ENCODE assay signal across 8 cellular contexts in the genomic region with DNA sequence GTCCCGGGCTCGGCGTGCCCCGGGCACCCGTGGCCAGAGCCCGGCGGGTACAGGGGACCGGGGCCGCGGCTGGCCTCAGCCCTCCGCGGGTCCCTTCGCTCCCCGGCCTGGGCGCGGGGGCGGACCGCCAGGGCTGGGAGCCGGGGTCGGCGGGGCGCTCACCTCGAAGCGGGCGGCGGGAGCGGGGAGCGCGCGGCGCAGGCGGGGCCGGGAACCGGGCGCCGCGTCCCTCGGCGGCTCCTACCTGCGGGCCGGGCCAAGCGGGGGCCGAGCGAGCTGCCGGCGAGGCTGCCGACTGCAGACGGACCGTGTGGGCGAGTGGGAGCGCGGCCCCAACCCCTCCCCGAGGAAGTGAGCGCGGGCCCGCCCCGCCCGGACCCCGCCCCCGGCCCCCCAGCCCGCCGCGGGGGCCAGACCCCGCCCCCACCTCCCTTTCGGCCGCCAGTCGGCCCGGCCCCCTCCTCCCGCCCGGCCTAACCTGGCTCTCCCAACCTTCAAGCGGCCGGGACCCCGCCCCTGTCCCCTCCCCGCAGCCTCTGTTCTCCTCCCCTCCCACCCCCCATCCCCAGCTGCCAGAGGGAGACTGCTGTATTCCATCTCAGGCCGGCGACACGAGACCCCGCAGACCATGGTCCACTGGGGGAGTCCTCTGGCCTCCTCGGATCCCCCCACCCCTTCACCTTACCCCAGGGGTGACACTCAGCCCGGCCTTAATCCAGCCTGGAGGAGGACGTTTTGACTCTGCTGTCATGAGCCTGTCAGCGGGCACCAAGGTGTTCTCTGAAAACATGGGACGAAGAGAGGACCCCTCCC. TPM values are rescaled to one million over a fixed set of nuclear protein-coding genes. Genes with fewer than 3 reads are reported as not detected.
DNase-seq lines count a peak whose midpoint lies in the region; ATAC-seq, FAIRE-seq and TF ChIP-seq lines count a peak whose summit lies in the region.

TSS of gene FHL3 (minus strand) at position 320 of the 813 bp plus-strand sequence. CDS start 6,102 bp downstream, outside the sequence.

- intact Hi-C loops in Right ventricle myocardium inferior (cut with DNase I), result no loop called here
- intact Hi-C loops in pancreas (cut with DNase I), result no loop called here

- H3K27me3 Mint-ChIP-seq in activated naive CD4-positive, alpha-beta T cell treated with anti-CD3 and anti-CD28 coated beads, Interleukin-2, amount 50 U/mL, for 24 hours, result no peaks in the 10 kb centered on the region

- FAIRE-seq in pancreas (lab: Jason Lieb, UNC), result no peak

- H3K4me1 ChIP-seq in BLaER1, result peaks cover 58% of the 10 kb centered on the region
- H3K4me1 ChIP-seq in pancreas, result peaks cover 0 to 5% (median 0%) of the 10 kb centered on the region in 3 donors

- 3 to 6% methylated on average over 25 to 83 of the region's 83 CpGs for WGBS in pancreas, 2 donors

- peak within 1 kb of the TSS; percentile 90 for H3K27ac Mint-ChIP-seq in activated naive CD4-positive, alpha-beta T cell treated with anti-CD3 and anti-CD28 coated beads, Interleukin-2, amount 50 U/mL, for 24 hours

- H3K27ac ChIP-seq in BLaER1 (peak within 1 kb of the TSS; percentile 78), pancreas (peak within 1 kb of the TSS in 1 of 4 donors; percentile 41)

- ATAC-seq in Right ventricle myocardium inferior, result peak; percentile 75
- peak; percentile 76 to 89 (median 83) for ATAC-seq in pancreas
- no peak for ATAC-seq in GM19395 (IDR thresholded peaks at IDR 0.05; ENCODE audit: unreplicated experiment)

- peak within 1 kb of the TSS; percentile 86 for H3K4me3 Mint-ChIP-seq in activated naive CD4-positive, alpha-beta T cell treated with anti-CD3 and anti-CD28 coated beads, Interleukin-2, amount 50 U/mL, for 24 hours

- no peaks in the 10 kb centered on the region for H3K27me3 ChIP-seq in BLaER1
- no peaks in the 10 kb centered on the region for H3K27me3 ChIP-seq in H7 (ENCODE audit: control insufficient read depth, insufficient read depth, low read length)
- H3K27me3 ChIP-seq in pancreas, result no peaks in the 10 kb centered on the region

- H3K4me2 ChIP-seq in BLaER1, result peak within 1 kb of the TSS; percentile 99

- no peaks in the 10 kb centered on the region for H3K36me3 Mint-ChIP-seq in activated naive CD4-positive, alpha-beta T cell treated with anti-CD3 and anti-CD28 coated beads, Interleukin-2, amount 50 U/mL, for 24 hours

- H3K9ac ChIP-seq in BLaER1, result peak within 1 kb of the TSS; percentile 83

- H3K4me1 Mint-ChIP-seq in activated naive CD4-positive, alpha-beta T cell treated with anti-CD3 and anti-CD28 coated beads, Interleukin-2, amount 50 U/mL, for 24 hours, result peaks cover 53% of the 10 kb centered on the region

- no peaks in the 10 kb centered on the region for H3K36me3 ChIP-seq in BLaER1
- H3K36me3 ChIP-seq in H7 (replicated peaks; ENCODE audit: control insufficient read depth, insufficient read depth, low read length), result no peaks in the 10 kb centered on the region; the same call in 1 of the 2 replicates
- H3K36me3 ChIP-seq in pancreas, result no peaks in the 10 kb centered on the region

- H4K20me1 ChIP-seq in BLaER1, result no peaks in the 10 kb centered on the region

- H3K9me3 Mint-ChIP-seq in activated naive CD4-positive, alpha-beta T cell treated with anti-CD3 and anti-CD28 coated beads, Interleukin-2, amount 50 U/mL, for 24 hours, result no peaks in the 10 kb centered on the region

- H3K4me3 ChIP-seq in BLaER1 (peak within 1 kb of the TSS; percentile 78), H7 (ENCODE audit: insufficient read depth, low read depth, low read length) (peak within 1 kb of the TSS; percentile 72), pancreas (peak within 1 kb of the TSS; percentile 33 to 60 (median 44))

- no peaks in the 10 kb centered on the region for H3K9me3 ChIP-seq in BLaER1
- no peaks in the 10 kb centered on the region for H3K9me3 ChIP-seq in pancreas

- peak; percentile 98 for DNase-seq in H7
- DNase-seq in OCI-M1 (lab: John Stamatoyannopoulos, UW), result peak; percentile 69
- DNase-seq in Right ventricle myocardium inferior (ENCODE audit: missing footprints), result peak; percentile 86
- DNase-seq in pancreas, result peak; percentile 69 to 89 (median 80)
- DNase-seq in globus pallidus (ENCODE audit: low spot score), result no peak

- TF ChIP-seq CTCF in pancreas (IDR thresholded peaks at IDR 0.05), result no peak

RNA-seq across cellular contexts. Expression of gene FHL3, which starts in this region (rescaled TPM):
- total RNA-seq in H7 (2014; rRNA removed; shearing (Covaris generic)), result 51.5 and 54.8 TPM in 2 replicates
- total RNA-seq in Right ventricle myocardium inferior, result 20.2 TPM
- 10 to 100 TPM in 1 of 6 donors, 1 to 10 TPM in 5; 7.4 to 11.3 (median 8.3) TPM for total RNA-seq in pancreas
- 1 to 10 TPM; 5.1 to 7.0 TPM for polyA plus RNA-seq in pancreas
